14 cellular contexts compared by ENCODE assay signal in the genomic region with DNA sequence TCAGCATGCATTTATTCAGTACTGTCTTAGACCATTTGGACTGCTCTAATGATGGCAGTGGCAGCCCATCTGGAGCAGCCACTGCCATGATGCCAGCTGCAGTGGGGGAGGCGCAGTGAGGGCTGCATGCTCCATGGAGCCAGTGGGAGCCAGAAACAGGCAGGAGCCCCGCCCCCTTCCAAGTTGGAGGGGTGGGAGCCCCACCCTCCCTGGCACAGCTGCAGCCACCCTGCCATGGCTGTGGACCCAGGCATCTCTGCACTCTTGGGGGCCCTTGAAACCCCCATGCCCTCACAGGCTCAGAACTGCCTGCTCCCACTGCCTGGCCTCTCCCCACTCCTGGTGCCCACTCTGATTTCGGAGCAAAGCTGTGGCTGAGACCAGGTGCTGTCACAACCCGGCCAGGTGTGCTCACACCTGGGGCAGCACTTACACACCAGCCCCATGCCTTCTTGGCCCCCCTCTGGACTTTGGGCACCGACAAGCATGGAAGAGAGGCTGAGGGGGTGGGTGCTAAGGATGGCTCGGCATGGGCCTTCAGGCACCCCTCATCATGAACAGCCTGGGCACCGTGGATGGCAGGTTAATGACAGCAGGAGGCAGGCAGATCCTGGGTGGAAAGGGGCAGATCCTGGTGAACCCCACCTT. TPM values are rescaled to one million over a fixed set of nuclear protein-coding genes. Genes with fewer than 3 reads are reported as not detected.
A peak's percentile ranks its signal among the peaks of the same experiment; 100 is the strongest.
DNase-seq lines count a peak whose midpoint lies in the region; ATAC-seq and TF ChIP-seq lines count a peak whose summit lies in the region.
"Had no signal": no experiment of that assay in that cellular context is flagged by ENCODE, and none has a peak within 500 bp of the region (broad histone marks: within the 10 kb centered on the region; RNA-seq: fewer than 3 reads in every experiment).

No MANE protein-coding gene starts in this region.

- peaks cover 17% of the 10 kb centered on the region for H3K27me3 Mint-ChIP-seq in activated naive CD8-positive, alpha-beta T cell treated with anti-CD3 and anti-CD28 coated beads, Interleukin-2, amount 10 ng/mL, durations not matched to agents 7 days and 5 days
- no peaks in the 10 kb centered on the region for H3K27me3 Mint-ChIP-seq in activated naive CD8-positive, alpha-beta T cell treated with anti-CD3 and anti-CD28 coated beads for 36 hours
- peaks cover 25% of the 10 kb centered on the region for H3K27me3 Mint-ChIP-seq in chondrocyte (ENCODE audit: low read depth)

- DNase-seq in activated naive CD8-positive, alpha-beta T cell treated with anti-CD3 and anti-CD28 coated beads, Interleukin-2, amount 10 ng/mL, durations not matched to agents 7 days and 5 days, result peak; percentile 5
- no peak for DNase-seq in activated naive CD8-positive, alpha-beta T cell treated with anti-CD3 and anti-CD28 coated beads for 36 hours
- peak; percentile 72 for DNase-seq in chondrocyte (ENCODE audit: low spot score)
- DNase-seq in posterior vena cava (ENCODE audit: low spot score), result peak; percentile 66
- DNase-seq in activated naive CD4-positive, alpha-beta T cell treated with Interleukin-2 at 50 U/mL for 16 hours, result no peak
- DNase-seq: Calu3; CD8-positive, alpha-beta T cell; HCEC 1CT; HFFc6; IMR-90 had no signal

- TF ChIP-seq CTCF in chondrocyte (IDR thresholded peaks at IDR 0.05), result no peak

- H3K9me3 Mint-ChIP-seq in activated naive CD8-positive, alpha-beta T cell treated with anti-CD3 and anti-CD28 coated beads, Interleukin-2, amount 10 ng/mL, durations not matched to agents 7 days and 5 days, result peaks cover 2% of the 10 kb centered on the region
- H3K9me3 Mint-ChIP-seq in activated naive CD8-positive, alpha-beta T cell treated with anti-CD3 and anti-CD28 coated beads for 36 hours, result no peaks in the 10 kb centered on the region
- peaks cover 2% of the 10 kb centered on the region for H3K9me3 Mint-ChIP-seq in chondrocyte (ENCODE audit: low read depth)
- H3K9me3 Mint-ChIP-seq: CD8-positive, alpha-beta T cell; HFFc6 had no signal

- no peaks in the 10 kb centered on the region for H3K36me3 Mint-ChIP-seq in activated naive CD8-positive, alpha-beta T cell treated with anti-CD3 and anti-CD28 coated beads, Interleukin-2, amount 10 ng/mL, durations not matched to agents 7 days and 5 days
- H3K36me3 Mint-ChIP-seq in activated naive CD8-positive, alpha-beta T cell treated with anti-CD3 and anti-CD28 coated beads for 36 hours, result no peaks in the 10 kb centered on the region
- no peaks in the 10 kb centered on the region for H3K36me3 Mint-ChIP-seq in chondrocyte (ENCODE audit: low read depth)
- H3K36me3 Mint-ChIP-seq: CD8-positive, alpha-beta T cell had no signal

- H3K4me1 Mint-ChIP-seq in activated naive CD8-positive, alpha-beta T cell treated with anti-CD3 and anti-CD28 coated beads, Interleukin-2, amount 10 ng/mL, durations not matched to agents 7 days and 5 days, result no peaks in the 10 kb centered on the region
- no peaks in the 10 kb centered on the region for H3K4me1 Mint-ChIP-seq in activated naive CD8-positive, alpha-beta T cell treated with anti-CD3 and anti-CD28 coated beads for 36 hours
- H3K4me1 Mint-ChIP-seq in chondrocyte (ENCODE audit: low read depth), result no peaks in the 10 kb centered on the region
- H3K4me1 Mint-ChIP-seq: B cell had no signal

- ATAC-seq in activated naive CD8-positive, alpha-beta T cell treated with anti-CD3 and anti-CD28 coated beads, Interleukin-2, amount 10 ng/mL, durations not matched to agents 7 days and 5 days (ENCODE audit: low read depth), result no peak
- no peak for ATAC-seq in HG03025 (IDR thresholded peaks at IDR 0.05; ENCODE audit: low FRiP score, unreplicated experiment)
- ATAC-seq: CD8-positive, alpha-beta T cell; GM23338 had no signal

- POLR2A ChIA-PET in activated naive CD8-positive, alpha-beta T cell treated with anti-CD3 and anti-CD28 coated beads, Interleukin-2, amount 10 ng/mL, durations not matched to agents 7 days and 5 days (lab: Charles Lee), result no interaction called here

- no peak overlapping the region for H3K27ac Mint-ChIP-seq in activated naive CD8-positive, alpha-beta T cell treated with anti-CD3 and anti-CD28 coated beads, Interleukin-2, amount 10 ng/mL, durations not matched to agents 7 days and 5 days
- no peak overlapping the region for H3K27ac Mint-ChIP-seq in activated naive CD8-positive, alpha-beta T cell treated with anti-CD3 and anti-CD28 coated beads for 36 hours
- H3K27ac Mint-ChIP-seq in chondrocyte (ENCODE audit: unreplicated experiment), result no peak overlapping the region
- H3K27ac Mint-ChIP-seq: B cell; CD8-positive, alpha-beta T cell; GM23338; HFFc6 had no signal

- intact Hi-C loops in posterior vena cava (cut with DNase I), result no loop called here

- no peak overlapping the region for H3K4me3 Mint-ChIP-seq in activated naive CD8-positive, alpha-beta T cell treated with anti-CD3 and anti-CD28 coated beads, Interleukin-2, amount 10 ng/mL, durations not matched to agents 7 days and 5 days
- no peak overlapping the region for H3K4me3 Mint-ChIP-seq in activated naive CD8-positive, alpha-beta T cell treated with anti-CD3 and anti-CD28 coated beads for 36 hours
- H3K4me3 Mint-ChIP-seq in chondrocyte (ENCODE audit: unreplicated experiment), result no peak overlapping the region
- H3K4me3 Mint-ChIP-seq: B cell; CD8-positive, alpha-beta T cell; GM23338; HFFc6 had no signal

RNA-seq across cellular contexts. Expression of gene TBC1D21, which starts 18.1 kb away (rescaled TPM):
- total RNA-seq in activated naive CD8-positive, alpha-beta T cell treated with anti-CD3 and anti-CD28 coated beads, Interleukin-2, amount 10 ng/mL, durations not matched to agents 7 days and 5 days, result not detected
- total RNA-seq in activated naive CD8-positive, alpha-beta T cell treated with anti-CD3 and anti-CD28 coated beads for 36 hours, result not detected
- not detected in 3 replicates for total RNA-seq in chondrocyte
- total RNA-seq in posterior vena cava, result not detected
- total RNA-seq: A172; B cell; Calu3; CD8-positive, alpha-beta T cell; GM23338; HFFc6; IMR-90 had no signal

RNA-seq across cellular contexts. Expression of gene LOXL1, which starts 34.8 kb away (rescaled TPM):
- 10 to 100 TPM in 1 of 2 experiments, 1 to 10 TPM in 1; 8.8 to 10.5 TPM for total RNA-seq in activated naive CD8-positive, alpha-beta T cell treated with anti-CD3 and anti-CD28 coated beads, Interleukin-2, amount 10 ng/mL, durations not matched to agents 7 days and 5 days
- 1 to 10 TPM; 2.1 to 2.4 TPM for total RNA-seq in activated naive CD8-positive, alpha-beta T cell treated with anti-CD3 and anti-CD28 coated beads for 36 hours
- total RNA-seq in chondrocyte (428 to 446 TPM (median 444 TPM) in 3 replicates), posterior vena cava (100 to 1,000 TPM in 1 of 2 donors, 10 to 100 TPM in 1; 94.6 to 110 TPM)

Comparison
In these comparisons a context has a peak if more than half of its experiments do, and no peak if none do; other contexts are left out.
1. DNase-seq: peak in activated naive CD8-positive, alpha-beta T cell treated with anti-CD3 and anti-CD28 coated beads, Interleukin-2, amount 10 ng/mL, durations not matched to agents 7 days and 5 days (single experiment), chondrocyte (single experiment) and posterior vena cava (single experiment); none in activated naive CD8-positive, alpha-beta T cell treated with anti-CD3 and anti-CD28 coated beads for 36 hours (single experiment) and activated naive CD4-positive, alpha-beta T cell treated with Interleukin-2 at 50 U/mL for 16 hours (single experiment).
2. RNA of gene LOXL1, which starts 34.8 kb away (total RNA-seq): 428 to 446 TPM in chondrocyte and 94.6 to 110 TPM in posterior vena cava; 8.8 to 10.5 TPM in activated naive CD8-positive, alpha-beta T cell treated with anti-CD3 and anti-CD28 coated beads, Interleukin-2, amount 10 ng/mL, durations not matched to agents 7 days and 5 days and 2.1 to 2.4 TPM in activated naive CD8-positive, alpha-beta T cell treated with anti-CD3 and anti-CD28 coated beads for 36 hours; every median in the first group is over 4 times any median in the second.